In genomic region chr10:94363251-94363565, GRCh38 we compare ENCODE assay signal across 8 cellular contexts. TPM values are rescaled to one million over a fixed set of nuclear protein-coding genes. Genes with fewer than 3 reads are reported as not detected.
DNase-seq lines count a peak whose midpoint lies in the region; ATAC-seq, FAIRE-seq and TF ChIP-seq lines count a peak whose summit lies in the region.

No MANE protein-coding gene starts in this region.

- CTCF ChIA-PET in H1 (lab: Charles Lee; ENCODE audit: partially characterized antibody) = interaction anchor here (0.5 to 2.3 kb wide), 7 partner anchors 12 to 82 kb away, joined by 3 to 7 read pairs (median 4); no protein-coding TSS in a partner anchor

- peak overlapping the region; percentile 67 for H3K27ac ChIP-seq in KOPT-K1 (ENCODE audit: low read depth, low read length, poor library complexity, severe bottlenecking)
- no peak overlapping the region for H3K27ac ChIP-seq in H1 (ENCODE audit: low read depth, low read length)
- H3K27ac ChIP-seq in osteoblast (ENCODE audit: low read depth, low read length) = no peak overlapping the region

- H3K56ac ChIP-seq in H1 (replicated peaks; ENCODE audit: insufficient read length, low read depth, low read length) = no peak overlapping the region

- 66% methylated on average over 8 of the region's 8 CpGs; no CpG with 5 or more reads in 1 of the 2 experiments for WGBS in H1 (ENCODE audit: extremely low coverage in 1 of 2, insufficient coverage in 1 of 2, insufficient read length in 1 of 2, insufficient replicate concordance in 2 of 2, low coverage in 1 of 2, low lambda C conversion rate in 2 of 2, missing lambda C conversion rate in 1 of 2), 2 experiments

- H3K27me3 Mint-ChIP-seq in activated T-cell treated with anti-CD3 and anti-CD28 coated beads, Interleukin-2, amount 50 U/mL, for 24 hours = peaks cover 5% of the 10 kb centered on the region

- DNase-seq in activated T-cell treated with anti-CD3 and anti-CD28 coated beads, Interleukin-2, amount 50 U/mL, for 24 hours = peak; percentile 31
- no peak for DNase-seq in activated T-cell treated with anti-CD3 and anti-CD28 coated beads, Interleukin-2, amount 50 U/mL, for 1 hour
- DNase-seq in H1 (ENCODE audit: low read depth in 1 of 2, low spot score in 2 of 2) = no peak
- peak; percentile 44 for DNase-seq in osteoblast (ENCODE audit: insufficient read length, low spot score, missing footprints)
- no peak for DNase-seq in NCI-H748 (lab: John Stamatoyannopoulos, UW; ENCODE audit: unreplicated experiment)
- no peak for DNase-seq in NCI-H1048 (lab: John Stamatoyannopoulos, UW)

- peaks cover 7% of the 10 kb centered on the region for H3K9me3 Mint-ChIP-seq in activated T-cell treated with anti-CD3 and anti-CD28 coated beads, Interleukin-2, amount 50 U/mL, for 24 hours

- no peak overlapping the region for H3K4ac ChIP-seq in H1 (replicated peaks; ENCODE audit: insufficient read length, low read depth, low read length)

- no peak overlapping the region for H2BK5ac ChIP-seq in H1 (ENCODE audit: low read depth, low read length)

- H3K9ac ChIP-seq in H1 (replicated peaks in 1 of 4; ENCODE audit: extremely low read depth in 1 of 4, low read depth in 3 of 4, low read length in 3 of 4) = no peak overlapping the region

- H3K4me3 ChIP-seq in H1 (ENCODE audit: extremely low read depth in 1 of 4, insufficient read depth in 2 of 4, low read depth in 3 of 4, low read length in 4 of 4) = peak overlapping the region in 2 of 4 experiments; percentile 14 to 93; a peak in 3 of 8 replicates
- H3K4me3 ChIP-seq in osteoblast (ENCODE audit: insufficient read depth, low read length) = peak overlapping the region; percentile 91

- H3K23ac ChIP-seq in H1 (ENCODE audit: insufficient read length) = no peak overlapping the region

- H4K20me1 ChIP-seq in H1 (replicated peaks in 1 of 2; ENCODE audit: control insufficient read depth in 1 of 2, insufficient read depth in 2 of 2, low read length in 2 of 2) (no peaks in the 10 kb centered on the region), osteoblast (ENCODE audit: insufficient read depth, low read length) (peaks cover 3% of the 10 kb centered on the region)

- H3K4me3 Mint-ChIP-seq in activated T-cell treated with anti-CD3 and anti-CD28 coated beads, Interleukin-2, amount 50 U/mL, for 24 hours = peak overlapping the region; percentile 94

- H3K9me3 ChIP-seq in KOPT-K1 (ENCODE audit: insufficient read depth, low read length, poor library complexity, severe bottlenecking) (peaks cover 5% of the 10 kb centered on the region), H1 (ENCODE audit: insufficient read depth in 2 of 2, low read depth in 1 of 2, low read length in 1 of 2) (no peaks in the 10 kb centered on the region), osteoblast (ENCODE audit: low read depth, low read length) (no peaks in the 10 kb centered on the region)

- no peak for ATAC-seq in HG03280 (IDR thresholded peaks at IDR 0.05; ENCODE audit: unreplicated experiment)

- no peak overlapping the region for H4K8ac ChIP-seq in H1 (ENCODE audit: extremely low read depth, insufficient read depth, low read length)

- no peak overlapping the region for H2AK5ac ChIP-seq in H1 (ENCODE audit: low read depth, low read length)

- TF ChIP-seq CTCF in H1 (IDR thresholded peaks at IDR 0.05; ENCODE audit: control extremely low read depth in 1 of 3, insufficient read depth in 1 of 3, low read depth in 1 of 3, low read length in 3 of 3) (no peak), osteoblast (IDR thresholded peaks at IDR 0.05; ENCODE audit: extremely low read depth, low read depth, low read length) (no peak)

- H3K14ac ChIP-seq in H1 (ENCODE audit: insufficient read length) = no peak overlapping the region

- no peak overlapping the region for H2BK12ac ChIP-seq in H1 (ENCODE audit: low read depth, low read length)

- H3K79me2 ChIP-seq in H1 (ENCODE audit: control insufficient read depth in 1 of 2, insufficient read depth in 2 of 2, low read length in 2 of 2) (peaks cover 0 to 27% of the 10 kb centered on the region in 2 experiments; a peak in 2 of 4 replicates), osteoblast (ENCODE audit: insufficient read depth, low read length) (peaks cover 30% of the 10 kb centered on the region)

- peaks cover 33% of the 10 kb centered on the region for H3K4me1 Mint-ChIP-seq in activated T-cell treated with anti-CD3 and anti-CD28 coated beads, Interleukin-2, amount 50 U/mL, for 24 hours (ENCODE audit: low read depth)

- H3K4me2 ChIP-seq in H1 (ENCODE audit: insufficient read depth in 1 of 2, low read depth in 2 of 2, low read length in 2 of 2) = peak overlapping the region; percentile 80 to 91; a peak in 3 of 4 replicates
- peak overlapping the region; percentile 91 for H3K4me2 ChIP-seq in osteoblast (ENCODE audit: insufficient read depth, low read length)

- no peak overlapping the region for H2BK120ac ChIP-seq in H1 (replicated peaks; ENCODE audit: low read depth, low read length)

- peak overlapping the region; percentile 98 for H3K27ac Mint-ChIP-seq in activated T-cell treated with anti-CD3 and anti-CD28 coated beads, Interleukin-2, amount 50 U/mL, for 24 hours

- no peak for TF ChIP-seq POLR2A in H1 (IDR thresholded peaks at IDR 0.05; ENCODE audit: control extremely low read depth in 1 of 2, low read depth in 2 of 2, low read length in 2 of 2)

- TF ChIP-seq RAD21 in H1 (IDR thresholded peaks at IDR 0.05 in 1 of 2, conservative IDR thresholded peaks at IDR 0.05 in 1 of 2; ENCODE audit: low read depth in 2 of 2, low read length in 2 of 2) = no peak

- H3K79me1 ChIP-seq in H1 (ENCODE audit: low read depth, low read length) = peaks cover 2% of the 10 kb centered on the region; the same call in 1 of the 2 replicates

- peak overlapping the region; percentile 89 for H2AFZ ChIP-seq in H1 (ENCODE audit: low read length)
- peak overlapping the region; percentile 97 for H2AFZ ChIP-seq in osteoblast (ENCODE audit: low read length)

- H4K5ac ChIP-seq in H1 (ENCODE audit: insufficient read length, low read depth, low read length) = no peak overlapping the region

- H2BK15ac ChIP-seq in H1 (ENCODE audit: low read length) = no peak overlapping the region

- POLR2A ChIA-PET in H1 (lab: Charles Lee; ENCODE audit: partially characterized antibody) = interaction anchor here (1.5 kb wide), 1 partner anchor 182 kb away, joined by 5 read pairs; no protein-coding TSS in a partner anchor

- H3K4me1 ChIP-seq in H1 (replicated peaks in 1 of 4; ENCODE audit: control insufficient read depth in 3 of 4, insufficient read depth in 4 of 4, low read length in 3 of 4) = peaks cover 0 to 2% (median 0%) of the 10 kb centered on the region in 4 experiments; a peak in 1 of 7 replicates
- H3K4me1 ChIP-seq in osteoblast (ENCODE audit: insufficient read depth, low read length) = peaks cover 21% of the 10 kb centered on the region

- H3K18ac ChIP-seq in H1 (ENCODE audit: extremely low read depth, low read length) = no peak overlapping the region

- H3K27me3 ChIP-seq in H1 (replicated peaks in 1 of 4; ENCODE audit: control insufficient read depth in 3 of 4, extremely low read depth in 1 of 4, insufficient read depth in 3 of 4, low read length in 3 of 4) = peaks cover 0 to 18% (median 11%) of the 10 kb centered on the region in 4 experiments; a peak in 5 of 7 replicates
- no peaks in the 10 kb centered on the region for H3K27me3 ChIP-seq in osteoblast (ENCODE audit: insufficient read depth, low read length)

- no peak for FAIRE-seq in H1 (lab: Jason Lieb, UNC)

- H3K23me2 ChIP-seq in H1 (ENCODE audit: low read depth, low read length) = peaks cover 6% of the 10 kb centered on the region

- H3K36me3 Mint-ChIP-seq in activated T-cell treated with anti-CD3 and anti-CD28 coated beads, Interleukin-2, amount 50 U/mL, for 24 hours (ENCODE audit: low read depth) = peaks cover 42% of the 10 kb centered on the region

- TF ChIP-seq EP300 in H1 (IDR thresholded peaks at IDR 0.05; ENCODE audit: borderline replicate concordance in 1 of 2, low read depth in 2 of 2, low read length in 2 of 2) = no peak

- no peak overlapping the region for H2BK20ac ChIP-seq in H1 (ENCODE audit: low read length)

- H3K36me3 ChIP-seq in KOPT-K1 (ENCODE audit: insufficient read depth, low read length) (peaks cover 22% of the 10 kb centered on the region), H1 (ENCODE audit: control insufficient read depth in 2 of 4, insufficient read depth in 4 of 4, low read length in 3 of 4) (peaks cover 0 to 20% (median 7%) of the 10 kb centered on the region in 4 experiments; a peak in 6 of 8 replicates), osteoblast (ENCODE audit: insufficient read depth, low read length) (peaks cover 3% of the 10 kb centered on the region)

- no peak overlapping the region for H4K91ac ChIP-seq in H1 (replicated peaks; ENCODE audit: insufficient read length, low read length)

TF ChIP-seq in H1, 55 proteins besides CTCF, POLR2A, EP300 and RAD21 (continues in another document):
- TF ChIP-seq RXRA (IDR thresholded peaks at IDR 0.05; ENCODE audit: insufficient read depth, low read depth, low read length) = no peak
- TF ChIP-seq SIX5 (IDR thresholded peaks at IDR 0.05; ENCODE audit: low read depth, low read length) = no peak
- no peak for TF ChIP-seq TAF7 (optimal IDR thresholded peaks at IDR 0.05; ENCODE audit: borderline replicate concordance, low read depth, low read length)
- TF ChIP-seq HDAC6 (IDR thresholded peaks at IDR 0.05; ENCODE audit: low read depth, low read length) = no peak
- no peak for TF ChIP-seq JUND (IDR thresholded peaks at IDR 0.05; ENCODE audit: low read length)
- TF ChIP-seq EZH2 (IDR thresholded peaks at IDR 0.05; ENCODE audit: low read depth, low read length, severe bottlenecking) = no peak

RNA-seq across cellular contexts. Expression of gene NOC3L, which starts 0.5 kb away (rescaled TPM):
- total RNA-seq in H1 (2021; fragmentation: NEBNext Ultra II Directional; extraction: Animal tissue kit (Norgen Biotek cat#: 25700)) = 34.3 and 39.1 TPM in 2 replicates
- 4.1 and 7.1 TPM in 2 replicates for polyA plus RNA-seq in H1 (2011; rRNA removed)
- polyA plus RNA-seq in H1 (2011; cell fraction: cytosol; rRNA removed) = 9.1 TPM
- polyA plus RNA-seq in H1 (2011; cell fraction: nucleus; rRNA removed) = 9.6 TPM
- 10.0 to 25.8 TPM (median 12.1 TPM) in 4 replicates for polyA plus RNA-seq in H1 (2012, experiment 1 of 2)
- polyA plus RNA-seq in H1 (2012, experiment 2 of 2) = 1.6 TPM
- 26.6 TPM for polyA plus RNA-seq in H1 (2013, experiment 1 of 2)
- polyA plus RNA-seq in H1 (2013, experiment 2 of 2) = 24.9 TPM
- 26.0 and 30.0 TPM in 2 replicates for polyA minus RNA-seq in H1 (2011; rRNA and poly(A)+ RNA removed)
- 10.9 TPM for polyA minus RNA-seq in H1 (2011; cell fraction: cytosol; rRNA and poly(A)+ RNA removed)
- polyA minus RNA-seq in H1 (2011; cell fraction: nucleus; rRNA and poly(A)+ RNA removed) = 47.2 TPM
- 19.4 and 21.0 TPM in 2 replicates for total RNA-seq in osteoblast

RNA-seq across cellular contexts. Expression of gene TBC1D12, which starts 39.1 kb away (rescaled TPM):
- 3.2 and 3.6 TPM in 2 replicates for total RNA-seq in H1 (2021; fragmentation: NEBNext Ultra II Directional; extraction: Animal tissue kit (Norgen Biotek cat#: 25700))
- 1.0 and 1.1 TPM in 2 replicates for polyA plus RNA-seq in H1 (2011; rRNA removed)
- polyA plus RNA-seq in H1 (2011; cell fraction: cytosol; rRNA removed) = 1.1 TPM
- 0.86 TPM for polyA plus RNA-seq in H1 (2011; cell fraction: nucleus; rRNA removed)
- 0.85 to 1.4 TPM (median 0.87 TPM) in 4 replicates for polyA plus RNA-seq in H1 (2012, experiment 1 of 2)
- polyA plus RNA-seq in H1 (2012, experiment 2 of 2) = 0.13 TPM
- 1.5 TPM for polyA plus RNA-seq in H1 (2013, experiment 1 of 2)
- 1.2 TPM for polyA plus RNA-seq in H1 (2013, experiment 2 of 2)
- polyA minus RNA-seq in H1 (2011; rRNA and poly(A)+ RNA removed) = 1.6 and 1.9 TPM in 2 replicates
- 1.4 TPM for polyA minus RNA-seq in H1 (2011; cell fraction: cytosol; rRNA and poly(A)+ RNA removed)
- 3.3 TPM for polyA minus RNA-seq in H1 (2011; cell fraction: nucleus; rRNA and poly(A)+ RNA removed)
- total RNA-seq in osteoblast = 38.6 and 43.1 TPM in 2 replicates

Comparison
In these comparisons a context has a peak if more than half of its experiments do, and no peak if none do; other contexts are left out.
1. DNase-seq: peak in activated T-cell treated with anti-CD3 and anti-CD28 coated beads, Interleukin-2, amount 50 U/mL, for 24 hours (single experiment) and osteoblast (single experiment); none in activated T-cell treated with anti-CD3 and anti-CD28 coated beads, Interleukin-2, amount 50 U/mL, for 1 hour (single experiment), H1 (0 of 2), NCI-H748 (single experiment) and NCI-H1048 (single experiment).